ENCODE assay signal across 15 cellular contexts in genomic region chr2:98748303-98749052, GRCh38. TPM values are rescaled to one million over a fixed set of nuclear protein-coding genes. Genes with fewer than 3 reads are reported as not detected.
A peak's percentile ranks its signal among the peaks of the same experiment; 100 is the strongest.
DNase-seq lines count a peak whose midpoint lies in the region; ATAC-seq and FAIRE-seq lines count a peak whose summit lies in the region.
"Had no signal": no experiment of that assay in that cellular context is flagged by ENCODE, and none has a peak within 500 bp of the region (broad histone marks: within the 10 kb centered on the region; RNA-seq: fewer than 3 reads in every experiment).

No MANE protein-coding gene starts in this region.

- H3K9me3 Mint-ChIP-seq in naive thymus-derived CD8-positive, alpha-beta T cell = peaks cover 0 to 2% (median 0%) of the 10 kb centered on the region in 9 donors
- H3K9me3 Mint-ChIP-seq: CD4-positive, alpha-beta T cell had no signal

- H3K36me3 ChIP-seq in SK-N-MC (ENCODE audit: insufficient read depth, low read length) = no peaks in the 10 kb centered on the region
- H3K36me3 ChIP-seq: prostate gland, uterus had no signal

- H3K27ac ChIP-seq in SK-N-MC = no peak overlapping the region
- H3K27ac ChIP-seq: prostate gland, uterus had no signal

- peaks cover 0 to 2% (median 1%) of the 10 kb centered on the region in 3 donors for H3K36me3 Mint-ChIP-seq in naive thymus-derived CD8-positive, alpha-beta T cell

- peak; percentile 73 for FAIRE-seq in GM18507 (lab: Jason Lieb, UNC)
- FAIRE-seq: islet of Langerhans had no signal

- H3K4me1 Mint-ChIP-seq in naive thymus-derived CD8-positive, alpha-beta T cell = peaks cover 26 to 56% (median 54%) of the 10 kb centered on the region in 4 donors

- no peak overlapping the region for H3K9ac ChIP-seq in SK-N-MC (ENCODE audit: insufficient read length)

- DNase-seq in CD1c-positive myeloid dendritic cell (ENCODE audit: extremely low spot score) (peak; percentile 77), GM18507 (ENCODE audit: extremely low spot score, insufficient read length, low read depth) (no peak), SK-N-MC (ENCODE audit: low read depth, low spot score) (no peak)
- no peak for DNase-seq in naive thymus-derived CD8-positive, alpha-beta T cell
- DNase-seq in stimulated activated CD8-positive, alpha-beta memory T cell treated with anti-CD3 and anti-CD28 coated beads, Interleukin-4, amount 100 ng/mL, for 48 hours = no peak
- no peak for DNase-seq in stimulated activated CD4-positive, alpha-beta T cell treated with anti-CD3 and anti-CD28 coated beads, Interleukin-4, amount 100 ng/mL, for 24 hours
- DNase-seq: activated CD8-positive, alpha-beta memory T cell treated with anti-CD3 and anti-CD28 coated beads for 24 hours; CD4-positive, alpha-beta T cell; H9; NCI-H1930; NCI-H774; uterus had no signal

- H3K27me3 Mint-ChIP-seq in naive thymus-derived CD8-positive, alpha-beta T cell = no peaks in the 10 kb centered on the region
- H3K27me3 Mint-ChIP-seq: CD4-positive, alpha-beta T cell had no signal

- H3K27ac Mint-ChIP-seq in naive thymus-derived CD8-positive, alpha-beta T cell = peak overlapping the region in 8 of 10 donors; percentile 25 to 70 (median 63)
- H3K27ac Mint-ChIP-seq: CD4-positive, alpha-beta T cell had no signal

- peak overlapping the region in 2 of 10 donors; percentile 1 to 30 for H3K4me3 Mint-ChIP-seq in naive thymus-derived CD8-positive, alpha-beta T cell
- H3K4me3 Mint-ChIP-seq: CD4-positive, alpha-beta T cell; H9 had no signal

- no peaks in the 10 kb centered on the region for H3K9me3 ChIP-seq in SK-N-MC (ENCODE audit: low read depth, low read length)
- H3K9me3 ChIP-seq: prostate gland, uterus had no signal

- peak overlapping the region; percentile 35; the same call in 1 of the 2 replicates for H3K4me3 ChIP-seq in SK-N-MC
- H3K4me3 ChIP-seq: prostate gland, uterus had no signal

- ATAC-seq in naive thymus-derived CD8-positive, alpha-beta T cell = no peak
- ATAC-seq in HG03460 (IDR thresholded peaks at IDR 0.05; ENCODE audit: unreplicated experiment) = no peak

- POLR2A ChIA-PET in naive thymus-derived CD8-positive, alpha-beta T cell (lab: Charles Lee) = interaction anchor here (0.7 to 21.6 kb wide), 7 partner anchors 10 to 23 kb away, joined by 3 to 189 read pairs (median 5); partner anchors contain the start of gene MGAT4A

RNA-seq across cellular contexts. Expression of gene MGAT4A, which starts 17.5 kb away (rescaled TPM):
- 100 to 1,000 TPM; 291 to 295 TPM for total RNA-seq in naive thymus-derived CD8-positive, alpha-beta T cell
- 100 to 1,000 TPM; 285 to 350 (median 310) TPM for polyA plus RNA-seq in naive thymus-derived CD8-positive, alpha-beta T cell
